ENCODE assay signal across 9 cellular contexts in genomic region chr12:53324113-53324778, GRCh38. TPM values are rescaled to one million over a fixed set of nuclear protein-coding genes. Genes with fewer than 3 reads are reported as not detected.
DNase-seq lines count a peak whose midpoint lies in the region; ATAC-seq and TF ChIP-seq lines count a peak whose summit lies in the region.
"Had no signal": no experiment of that assay in that cellular context is flagged by ENCODE, and none has a peak within 500 bp of the region (broad histone marks: within the 10 kb centered on the region; RNA-seq: fewer than 3 reads in every experiment).

No MANE protein-coding gene starts in this region.

- DNase-seq in SW480 (ENCODE audit: low spot score), result peak; percentile 49
- no peak for DNase-seq in ascending aorta (ENCODE audit: low spot score in 2 of 2)
- DNase-seq in kidney epithelial cell (ENCODE audit: low read depth), result no peak
- peak; percentile 55 for DNase-seq in stimulated activated CD4-positive, alpha-beta T cell treated with anti-CD3 and anti-CD28 coated beads, Interleukin-4, amount 100 ng/mL, for 24 hours
- no peak for DNase-seq in glomerular visceral epithelial cell (ENCODE audit: extremely low spot score)

- TF ChIP-seq CTCF in ascending aorta (IDR thresholded peaks at IDR 0.05) (no peak), kidney epithelial cell (IDR thresholded peaks at IDR 0.05; ENCODE audit: insufficient read depth, low read length, poor library complexity, severe bottlenecking) (no peak)

- H3K4me1 ChIP-seq in ascending aorta, result peaks cover 4 to 30% of the 10 kb centered on the region in 2 donors

- H3K27ac ChIP-seq in ascending aorta, result peak overlapping the region; percentile 88 to 90

- H3K27me3 ChIP-seq in ascending aorta, result no peaks in the 10 kb centered on the region
- peaks cover 16% of the 10 kb centered on the region for H3K27me3 ChIP-seq in kidney epithelial cell (ENCODE audit: control insufficient read depth, insufficient read depth, low read length)

- intact Hi-C loops in ascending aorta (cut with DNase I), result loop anchor here (1.0 to 2.0 kb wide), 2 partner anchors 21 to 55 kb away; no protein-coding TSS in a partner anchor

- H3K4me3 ChIP-seq in GM08714 (ENCODE audit: low read length) (peak overlapping the region; percentile 70; the same call in 1 of the 2 replicates), ascending aorta (peak overlapping the region; percentile 72 to 79), kidney epithelial cell (ENCODE audit: low read depth, low read length) (peak overlapping the region; percentile 53)

- ATAC-seq in HG02938 (IDR thresholded peaks at IDR 0.05; ENCODE audit: unreplicated experiment), result peak; percentile 18
- no peak for ATAC-seq in GM19467 (IDR thresholded peaks at IDR 0.05; ENCODE audit: unreplicated experiment)

- no peaks in the 10 kb centered on the region for H3K9me3 ChIP-seq in ascending aorta

- H3K36me3 ChIP-seq in ascending aorta (no peaks in the 10 kb centered on the region), kidney epithelial cell (ENCODE audit: control insufficient read depth, insufficient read depth, low read length) (no peaks in the 10 kb centered on the region)

RNA-seq across cellular contexts. Expression of gene AAAS, which starts 2.8 kb away (rescaled TPM):
- total RNA-seq in ascending aorta, result 21.2 TPM
- 56.3 and 62.3 TPM in 2 replicates for total RNA-seq in kidney epithelial cell

RNA-seq across cellular contexts. Expression of gene SP7, which starts 11.9 kb away (rescaled TPM):
- total RNA-seq in ascending aorta, result not detected
- total RNA-seq in kidney epithelial cell, result not detected in 2 replicates
- total RNA-seq: SK-MEL-5 had no signal

RNA-seq across cellular contexts. Expression of gene MYG1, which starts 24.8 kb away (rescaled TPM):
- total RNA-seq in ascending aorta, result 27.5 TPM
- total RNA-seq in kidney epithelial cell, result 73.1 and 75.3 TPM in 2 replicates

RNA-seq across cellular contexts. Expression of gene PFDN5, which starts 28.9 kb away (rescaled TPM):
- 187 TPM for total RNA-seq in ascending aorta
- 291 and 301 TPM in 2 replicates for total RNA-seq in kidney epithelial cell

RNA-seq across cellular contexts. Expression of gene SP1, which starts 55.7 kb away (rescaled TPM):
- total RNA-seq in ascending aorta, result 49.0 TPM
- total RNA-seq in kidney epithelial cell, result 57.3 and 63.9 TPM in 2 replicates

Comparison
In these comparisons a context has a peak if more than half of its experiments do, and no peak if none do; other contexts are left out.
1. DNase-seq: peak in SW480 (single experiment) and stimulated activated CD4-positive, alpha-beta T cell treated with anti-CD3 and anti-CD28 coated beads, Interleukin-4, amount 100 ng/mL, for 24 hours (single experiment); none in ascending aorta (0 of 2), kidney epithelial cell (single experiment) and glomerular visceral epithelial cell (single experiment).
2. Peak in every context shown above with its lines, with median percentiles within 50 percentile points of each other: H3K4me3 ChIP-seq.